ENCODE assay signal across 8 cellular contexts in genomic region chr6:16128759-16129622, GRCh38. TPM values are rescaled to one million over a fixed set of nuclear protein-coding genes. Genes with fewer than 3 reads are reported as not detected.
DNase-seq lines count a peak whose midpoint lies in the region; ATAC-seq and FAIRE-seq lines count a peak whose summit lies in the region.

TSS of gene MYLIP (plus strand) at chr6:16129086. CDS start at chr6:16129323, 237 bp downstream.

- H3K4me3 ChIP-seq in effector memory CD4-positive, alpha-beta T cell (ENCODE audit: insufficient read depth, low read depth, low read length, poor library complexity, severe bottlenecking) = peak within 1 kb of the TSS; percentile 98

- ATAC-seq in GM21367 (IDR thresholded peaks at IDR 0.05; ENCODE audit: unreplicated experiment) (peak; percentile 67), memory B cell (ENCODE audit: low read depth) (peak; percentile 77)

- DNase-seq in Caki2 (ENCODE audit: low read depth) (peak; percentile 95), HTR-8/SVneo (ENCODE audit: insufficient read length, low spot score) (peak; percentile 92), NOMO-1 (lab: John Stamatoyannopoulos, UW; ENCODE audit: unreplicated experiment in 2 of 2) (peak; percentile 94 to 97), memory B cell (ENCODE audit: low spot score in 2 of 2) (peak; percentile 95 to 97)
- DNase-seq in activated CD8-positive, alpha-beta memory T cell treated with anti-CD3 and anti-CD28 coated beads for 4 hours (ENCODE audit: low read depth in 2 of 2) = peak; percentile 94 to 95
- peak; percentile 97 to 99 (median 98) for DNase-seq in effector memory CD4-positive, alpha-beta T cell
- DNase-seq in stimulated activated CD8-positive, alpha-beta memory T cell treated with anti-CD3 and anti-CD28 coated beads, Interleukin-12 subunit alpha, Interleukin-12 subunit beta, amount 100 ng/mL, for 1 hour (ENCODE audit: low read depth) = peak; percentile 96

- no peaks in the 10 kb centered on the region for H3K9me3 ChIP-seq in effector memory CD4-positive, alpha-beta T cell (ENCODE audit: control insufficient read depth, low read length)

- peaks cover 26% of the 10 kb centered on the region for H3K4me1 ChIP-seq in effector memory CD4-positive, alpha-beta T cell (ENCODE audit: control insufficient read depth, insufficient read depth, low read length, poor library complexity, severe bottlenecking)

- peaks cover 18% of the 10 kb centered on the region for H3K4me1 Mint-ChIP-seq in memory B cell

- in situ Hi-C loops in Caki2 (cut with HindIII; ENCODE audit: low pct_unique_long_range_greater_than_20kb, low sequenced_read_pairs) = no loop called here

- FAIRE-seq in HTR-8/SVneo (lab: Jason Lieb, UNC) = peak; percentile 94

- H3K27me3 ChIP-seq in effector memory CD4-positive, alpha-beta T cell (replicated peaks; ENCODE audit: control insufficient read depth, insufficient read depth, low read length, poor library complexity, severe bottlenecking) = no peaks in the 10 kb centered on the region

- peak within 1 kb of the TSS; percentile 97 for H3K27ac ChIP-seq in effector memory CD4-positive, alpha-beta T cell (ENCODE audit: insufficient read depth, low read length, poor library complexity, severe bottlenecking)

- peaks cover 9% of the 10 kb centered on the region for H3K36me3 Mint-ChIP-seq in memory B cell

- no peaks in the 10 kb centered on the region for H3K27me3 Mint-ChIP-seq in memory B cell

- no peaks in the 10 kb centered on the region for H3K36me3 ChIP-seq in effector memory CD4-positive, alpha-beta T cell (ENCODE audit: control insufficient read depth, insufficient read depth, low read length)

- H3K27ac Mint-ChIP-seq in memory B cell = peak within 1 kb of the TSS; percentile 98

- peak within 1 kb of the TSS; percentile 94 for H3K4me3 Mint-ChIP-seq in memory B cell

- no peaks in the 10 kb centered on the region for H3K9me3 Mint-ChIP-seq in memory B cell

RNA-seq across cellular contexts. Expression of gene MYLIP, which starts in this region (rescaled TPM):
- 7.6 and 10.5 TPM in 2 replicates for total RNA-seq in Caki2 (2014; rRNA removed; shearing (Covaris generic); ENCODE audit: low replicate concordance)

Comparison
In these comparisons a context has a peak if more than half of its experiments do, and no peak if none do; other contexts are left out.
1. Peak in every context shown above with its lines: DNase-seq, ATAC-seq, H3K4me3 ChIP-seq and H3K27ac ChIP-seq.